Comparison of ENCODE assay signal across 1 cellular context in genomic region chr1:107430540-107431228, GRCh38.
TF ChIP-seq lines count a peak whose summit lies in the region.

No MANE protein-coding gene starts in this region.

TF ChIP-seq in HepG2, 621 proteins besides CTCF, POLR2A, EP300 and RAD21 (continued from another document):
- peak; percentile 35; the same call in 1 of the 2 replicates for TF ChIP-seq GATAD1 (CRISPR knock-in tag; IDR thresholded peaks at IDR 0.05)
- TF ChIP-seq ZSCAN29 (CRISPR knock-in tag; conservative IDR thresholded peaks at IDR 0.05), result no peak
- peak in 1 of 2 experiments; percentile 66; a peak in 1 of 4 replicates for TF ChIP-seq HMGXB4 (CRISPR knock-in tag; IDR thresholded peaks at IDR 0.05; ENCODE audit: borderline replicate concordance in 1 of 2, low read depth in 1 of 2)
- TF ChIP-seq KLF6 (CRISPR knock-in tag; IDR thresholded peaks at IDR 0.05), result 0 out of 2 replicates have a peak, but pooled peaks have one; percentile 39
- no peak for TF ChIP-seq ZFY (CRISPR knock-in tag; IDR thresholded peaks at IDR 0.05)
- peak; percentile 100 for TF ChIP-seq KAT2B (IDR thresholded peaks at IDR 0.05; ENCODE audit: borderline replicate concordance, low read depth, low read length)
- peak; percentile 89 for TF ChIP-seq STAG1 (CRISPR knock-in tag; IDR thresholded peaks at IDR 0.05)
- TF ChIP-seq HDAC1 (CRISPR knock-in tag; IDR thresholded peaks at IDR 0.05), result peak; percentile 28; the same call in 1 of the 2 replicates
- TF ChIP-seq KDM1A (CRISPR knock-in tag; IDR thresholded peaks at IDR 0.05), result 0 out of 2 replicates have a peak, but pooled peaks have one; percentile 33
- TF ChIP-seq FOXP1 (IDR thresholded peaks at IDR 0.05), result peak; percentile 68; the same call in 1 of the 2 replicates
- TF ChIP-seq FOXP1 (CRISPR knock-in tag; IDR thresholded peaks at IDR 0.05), result peak; percentile 84
- TF ChIP-seq NFE2L2 (IDR thresholded peaks at IDR 0.05; ENCODE audit: low read length), result no peak
- peak; percentile 99 for TF ChIP-seq ONECUT2 (CRISPR knock-in tag; IDR thresholded peaks at IDR 0.05)
- no peak for TF ChIP-seq ZNF337 (CRISPR knock-in tag; IDR thresholded peaks at IDR 0.05; ENCODE audit: borderline replicate concordance, low read depth)
- no peak for TF ChIP-seq ZMYM3 (CRISPR knock-in tag; IDR thresholded peaks at IDR 0.05)
- TF ChIP-seq FOXA1 (IDR thresholded peaks at IDR 0.05), result no peak
- TF ChIP-seq FOXA1 (CRISPR knock-in tag; IDR thresholded peaks at IDR 0.05), result peak; percentile 83
- TF ChIP-seq THAP11 (CRISPR knock-in tag; IDR thresholded peaks at IDR 0.05), result peak; percentile 54
- no peak for TF ChIP-seq CREB3 (CRISPR knock-in tag; IDR thresholded peaks at IDR 0.05)
- peak; percentile 80 for TF ChIP-seq TEAD3 (CRISPR knock-in tag; optimal IDR thresholded peaks at IDR 0.05; ENCODE audit: borderline replicate concordance)
- TF ChIP-seq E2F1 (CRISPR knock-in tag; IDR thresholded peaks at IDR 0.05), result no peak
- peak; percentile 74; the same call in 1 of the 2 replicates for TF ChIP-seq ZNF331 (CRISPR knock-in tag; IDR thresholded peaks at IDR 0.05)
- TF ChIP-seq SMAD3 (CRISPR knock-in tag; IDR thresholded peaks at IDR 0.05), result peak; percentile 78; the same call in 1 of the 2 replicates
- TF ChIP-seq NR2F6 (IDR thresholded peaks at IDR 0.05), result 0 out of 2 replicates have a peak, but pooled peaks have one; percentile 17
- 0 out of 2 replicates have a peak, but pooled peaks have one; percentile 14 for TF ChIP-seq NR2F6 (CRISPR knock-in tag; IDR thresholded peaks at IDR 0.05)
- peak; percentile 88 for TF ChIP-seq GATAD2A (CRISPR knock-in tag; IDR thresholded peaks at IDR 0.05)
- no peak for TF ChIP-seq ISL2 (CRISPR knock-in tag; IDR thresholded peaks at IDR 0.05)
- TF ChIP-seq BCLAF1 (IDR thresholded peaks at IDR 0.05), result no peak
- TF ChIP-seq BCL6 (CRISPR knock-in tag; IDR thresholded peaks at IDR 0.05), result peak; percentile 26; the same call in 1 of the 2 replicates
- peak; percentile 54; the same call in 1 of the 2 replicates for TF ChIP-seq PPARG (CRISPR knock-in tag; conservative IDR thresholded peaks at IDR 0.05)
- TF ChIP-seq FOSL2 (CRISPR knock-in tag; IDR thresholded peaks at IDR 0.05), result peak; percentile 56; the same call in 1 of the 2 replicates
- TF ChIP-seq MIXL1 (CRISPR knock-in tag; IDR thresholded peaks at IDR 0.05), result peak; percentile 83
- peak; percentile 35; the same call in 1 of the 2 replicates for TF ChIP-seq RXRB (CRISPR knock-in tag; IDR thresholded peaks at IDR 0.05; ENCODE audit: borderline replicate concordance)
- TF ChIP-seq ZMYM4 (CRISPR knock-in tag; IDR thresholded peaks at IDR 0.05), result peak; percentile 87
- 0 out of 2 replicates have a peak, but pooled peaks have one; percentile 32 for TF ChIP-seq ZBTB25 (CRISPR knock-in tag; IDR thresholded peaks at IDR 0.05)
- 0 out of 2 replicates have a peak, but pooled peaks have one; percentile 31 for TF ChIP-seq ZSCAN31 (CRISPR knock-in tag; IDR thresholded peaks at IDR 0.05; ENCODE audit: low read depth)
- TF ChIP-seq ERF (CRISPR knock-in tag; IDR thresholded peaks at IDR 0.05), result peak; percentile 58; the same call in 1 of the 2 replicates
- peak; percentile 44; the same call in 1 of the 2 replicates for TF ChIP-seq FOXK1 (CRISPR knock-in tag; IDR thresholded peaks at IDR 0.05; ENCODE audit: borderline replicate concordance, low read depth)
